Comparison of ENCODE assay signal across 14 cellular contexts in the genomic region with DNA sequence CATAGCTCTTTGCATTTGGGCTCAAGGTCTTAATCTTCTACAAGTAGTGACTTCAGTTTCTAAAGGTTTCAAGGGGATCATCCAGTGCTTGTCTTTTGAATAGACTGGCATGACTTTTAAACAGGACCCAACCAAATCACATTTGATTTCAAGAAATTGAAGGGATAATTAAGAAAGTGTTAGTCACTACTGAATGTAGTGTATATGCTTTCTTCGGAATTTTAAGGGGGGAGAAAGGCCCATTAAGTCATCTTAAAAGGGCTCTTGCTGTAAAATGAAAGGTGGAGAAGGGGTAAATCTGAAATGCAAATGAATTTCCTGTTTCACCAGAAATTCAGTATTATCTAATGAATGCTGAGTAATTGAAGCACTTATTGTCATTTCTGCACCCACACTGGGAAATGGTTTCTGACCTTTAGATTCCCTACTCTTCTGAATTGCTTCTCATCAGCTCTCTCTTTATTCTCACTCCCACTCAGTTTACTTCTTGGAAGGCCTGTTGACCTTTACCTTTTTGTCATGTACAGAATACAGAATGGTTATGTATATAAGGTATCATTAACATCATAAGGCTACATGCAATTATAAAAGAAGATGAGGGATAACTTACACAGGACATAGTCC.
"Had no signal": no experiment of that assay in that cellular context is flagged by ENCODE, and none has a peak within 500 bp of the region (broad histone marks: within the 10 kb centered on the region; RNA-seq: fewer than 3 reads in every experiment).

No MANE protein-coding gene starts in this region.

- H3K4me3 ChIP-seq: coronary artery, psoas muscle, right lobe of liver, upper lobe of left lung had no signal

- ATAC-seq: foreskin keratinocyte, left ventricle myocardium superior, psoas muscle, right lobe of liver had no signal

- H3K27ac ChIP-seq: coronary artery, foreskin keratinocyte, psoas muscle, right lobe of liver, upper lobe of left lung had no signal

- H3K9me3 ChIP-seq: psoas muscle, right lobe of liver, SK-N-SH, upper lobe of left lung had no signal

- DNase-seq: activated CD4-positive, alpha-beta T cell treated with anti-CD3 and anti-CD28 coated beads for 1 hour; activated CD8-positive, alpha-beta memory T cell treated with anti-CD3 and anti-CD28 coated beads for 24 hours; central memory CD4-positive, alpha-beta T cell; effector CD4-positive, alpha-beta T cell; foreskin keratinocyte; left ventricle myocardium superior; mesenchymal stem cell; psoas muscle; right lobe of liver; SK-N-SH; stimulated activated naive CD4-positive, alpha-beta T cell; upper lobe of left lung had no signal

- H3K4me2 ChIP-seq: SK-N-SH had no signal

- H3K9ac ChIP-seq: SK-N-SH had no signal

- H3K27me3 ChIP-seq: foreskin keratinocyte, right lobe of liver, upper lobe of left lung had no signal

- H3K36me3 ChIP-seq: right lobe of liver, upper lobe of left lung had no signal

- H3K4me3 Mint-ChIP-seq: nephron had no signal

- H3K9me3 Mint-ChIP-seq: nephron had no signal

- H3K27ac Mint-ChIP-seq: nephron had no signal

- H3K4me1 ChIP-seq: foreskin keratinocyte, psoas muscle, right lobe of liver, upper lobe of left lung had no signal
